In genomic region chr11:96169250-96169649, GRCh38 we compare ENCODE assay signal across 12 cellular contexts.
A peak's percentile ranks its signal among the peaks of the same experiment; 100 is the strongest.
DNase-seq lines count a peak whose midpoint lies in the region; ATAC-seq and TF ChIP-seq lines count a peak whose summit lies in the region.
"Had no signal": no experiment of that assay in that cellular context is flagged by ENCODE, and none has a peak within 500 bp of the region (broad histone marks: within the 10 kb centered on the region; RNA-seq: fewer than 3 reads in every experiment).

No MANE protein-coding gene starts in this region.

- no peak overlapping the region for H3K4me2 ChIP-seq in neural cell (ENCODE audit: low read length)
- H3K4me2 ChIP-seq: BLaER1 had no signal

- TF ChIP-seq RAD21 in neural cell (conservative IDR thresholded peaks at IDR 0.05): no peak

- no peaks in the 10 kb centered on the region for H3K9me2 ChIP-seq in neural cell (ENCODE audit: insufficient read depth, low read length)

- H3K27ac ChIP-seq in right atrium auricular region (peak overlapping the region; percentile 23 to 49), right cardiac atrium (ENCODE audit: low read length) (no peak overlapping the region), neural cell (ENCODE audit: low read length) (peak overlapping the region; percentile 71), upper lobe of right lung (peak overlapping the region; percentile 7)
- H3K27ac ChIP-seq: BLaER1 had no signal

- H3K27ac Mint-ChIP-seq in dendritic cell treated with granulocyte-macrophage colony-stimulating factor and Interleukin-4, amounts not matched to agents 40 ng/mL and 50 ng/mL, for 4 days: peak overlapping the region; percentile 63

- no peak overlapping the region for H2AFZ ChIP-seq in neural cell (ENCODE audit: low read depth, low read length)

- 72% methylated on average over 3 of the region's 3 CpGs for WGBS in right cardiac atrium

- no peaks in the 10 kb centered on the region for H3K27me3 Mint-ChIP-seq in dendritic cell treated with granulocyte-macrophage colony-stimulating factor and Interleukin-4, amounts not matched to agents 40 ng/mL and 50 ng/mL, for 4 days

- H3K9ac ChIP-seq in neural cell (ENCODE audit: low read length): peak overlapping the region; percentile 37
- H3K9ac ChIP-seq: BLaER1 had no signal

- no peaks in the 10 kb centered on the region for H4K20me1 ChIP-seq in neural cell (ENCODE audit: insufficient read depth)
- H4K20me1 ChIP-seq: BLaER1 had no signal

- intact Hi-C loops in right cardiac atrium (cut with DNase I) (no loop called here), upper lobe of right lung (cut with DNase I) (no loop called here)
- intact Hi-C loops in dendritic cell treated with granulocyte-macrophage colony-stimulating factor and Interleukin-4, amounts not matched to agents 40 ng/mL and 50 ng/mL, for 4 days (cut with micrococcal nuclease): no loop called here

- H3K79me2 ChIP-seq in neural cell (replicated peaks; ENCODE audit: insufficient read depth, low read length): no peaks in the 10 kb centered on the region

- no peak overlapping the region for H3K4me3 Mint-ChIP-seq in dendritic cell treated with granulocyte-macrophage colony-stimulating factor and Interleukin-4, amounts not matched to agents 40 ng/mL and 50 ng/mL, for 4 days

- H3K4me1 ChIP-seq in right atrium auricular region (peaks cover 0 to 27% of the 10 kb centered on the region in 2 donors), right cardiac atrium (ENCODE audit: control insufficient read depth, insufficient read depth, low read length) (no peaks in the 10 kb centered on the region), upper lobe of right lung (peaks cover 25% of the 10 kb centered on the region)

- H3K9me3 ChIP-seq in right atrium auricular region (no peaks in the 10 kb centered on the region), right cardiac atrium (ENCODE audit: control insufficient read depth, low read length) (no peaks in the 10 kb centered on the region), neural cell (ENCODE audit: low read length) (no peaks in the 10 kb centered on the region), upper lobe of right lung (no peaks in the 10 kb centered on the region)
- H3K9me3 ChIP-seq: BLaER1 had no signal

- no peak for TF ChIP-seq CTCF in right atrium auricular region (IDR thresholded peaks at IDR 0.05)
- no peak for TF ChIP-seq CTCF in neural cell (IDR thresholded peaks at IDR 0.05; ENCODE audit: poor library complexity, severe bottlenecking)
- TF ChIP-seq CTCF in upper lobe of right lung (IDR thresholded peaks at IDR 0.05): no peak

- no peak for TF ChIP-seq EP300 in neural cell (conservative IDR thresholded peaks at IDR 0.05; ENCODE audit: poor library complexity, severe bottlenecking)

- H3K4me3 ChIP-seq in right atrium auricular region: no peak overlapping the region
- H3K4me3 ChIP-seq in right cardiac atrium (ENCODE audit: low read length): no peak overlapping the region
- no peak overlapping the region for H3K4me3 ChIP-seq in neural cell (ENCODE audit: low read length)
- no peak overlapping the region for H3K4me3 ChIP-seq in upper lobe of right lung
- H3K4me3 ChIP-seq: BLaER1 had no signal

- H3K27me3 ChIP-seq in right atrium auricular region: no peaks in the 10 kb centered on the region
- H3K27me3 ChIP-seq in right cardiac atrium (ENCODE audit: control insufficient read depth, insufficient read depth): no peaks in the 10 kb centered on the region
- no peaks in the 10 kb centered on the region for H3K27me3 ChIP-seq in neural cell (ENCODE audit: insufficient read depth, low read depth, low read length)
- H3K27me3 ChIP-seq in upper lobe of right lung: no peaks in the 10 kb centered on the region
- H3K27me3 ChIP-seq: BLaER1 had no signal

- DNase-seq in right atrium auricular region (ENCODE audit: low spot score) (no peak), right cardiac atrium (no peak), upper lobe of right lung (no peak), SHP77 (lab: John Stamatoyannopoulos, UW) (no peak)
- no peak for DNase-seq in central memory CD4-positive, alpha-beta T cell
- DNase-seq: activated CD4-positive, alpha-beta T cell treated with anti-CD3 and anti-CD28 coated beads, Interleukin-2, amount 50 U/mL, for 1 hour; erythroblast had no signal

- no peaks in the 10 kb centered on the region for H3K9me3 Mint-ChIP-seq in dendritic cell treated with granulocyte-macrophage colony-stimulating factor and Interleukin-4, amounts not matched to agents 40 ng/mL and 50 ng/mL, for 4 days

- H3F3A ChIP-seq in neural cell (ENCODE audit: insufficient read depth, low read length, poor library complexity, severe bottlenecking): peaks cover 3% of the 10 kb centered on the region

- no peaks in the 10 kb centered on the region for H3K36me3 Mint-ChIP-seq in dendritic cell treated with granulocyte-macrophage colony-stimulating factor and Interleukin-4, amounts not matched to agents 40 ng/mL and 50 ng/mL, for 4 days (ENCODE audit: low read depth)

- ATAC-seq in right cardiac atrium: no peak
- ATAC-seq in upper lobe of right lung: no peak
- ATAC-seq in GM21717 (IDR thresholded peaks at IDR 0.05; ENCODE audit: unreplicated experiment): no peak
- ATAC-seq: HCT116 had no signal

- H3K36me3 ChIP-seq in right atrium auricular region: no peaks in the 10 kb centered on the region
- H3K36me3 ChIP-seq in neural cell (ENCODE audit: insufficient read depth, low read length): no peaks in the 10 kb centered on the region
- no peaks in the 10 kb centered on the region for H3K36me3 ChIP-seq in upper lobe of right lung
- H3K36me3 ChIP-seq: BLaER1 had no signal

- peaks cover 44% of the 10 kb centered on the region for H3K4me1 Mint-ChIP-seq in dendritic cell treated with granulocyte-macrophage colony-stimulating factor and Interleukin-4, amounts not matched to agents 40 ng/mL and 50 ng/mL, for 4 days (ENCODE audit: low read depth)

TF ChIP-seq in neural cell, 6 proteins besides CTCF, POLR2A, EP300 and RAD21:
- TF ChIP-seq EZH2 (IDR thresholded peaks at IDR 0.05; ENCODE audit: borderline replicate concordance, insufficient read depth, low read length, poor library complexity, severe bottlenecking) (no peak), POLR2AphosphoS5 (IDR thresholded peaks at IDR 0.05) (no peak), SMC3 (conservative IDR thresholded peaks at IDR 0.05; ENCODE audit: poor library complexity) (no peak), MXI1 (conservative IDR thresholded peaks at IDR 0.05; ENCODE audit: poor library complexity, severe bottlenecking) (no peak), TAF1 (IDR thresholded peaks at IDR 0.05; ENCODE audit: low read depth) (no peak), REST (IDR thresholded peaks at IDR 0.05; ENCODE audit: borderline replicate concordance) (no peak)
